8 cellular contexts compared by ENCODE assay signal in the genomic region with DNA sequence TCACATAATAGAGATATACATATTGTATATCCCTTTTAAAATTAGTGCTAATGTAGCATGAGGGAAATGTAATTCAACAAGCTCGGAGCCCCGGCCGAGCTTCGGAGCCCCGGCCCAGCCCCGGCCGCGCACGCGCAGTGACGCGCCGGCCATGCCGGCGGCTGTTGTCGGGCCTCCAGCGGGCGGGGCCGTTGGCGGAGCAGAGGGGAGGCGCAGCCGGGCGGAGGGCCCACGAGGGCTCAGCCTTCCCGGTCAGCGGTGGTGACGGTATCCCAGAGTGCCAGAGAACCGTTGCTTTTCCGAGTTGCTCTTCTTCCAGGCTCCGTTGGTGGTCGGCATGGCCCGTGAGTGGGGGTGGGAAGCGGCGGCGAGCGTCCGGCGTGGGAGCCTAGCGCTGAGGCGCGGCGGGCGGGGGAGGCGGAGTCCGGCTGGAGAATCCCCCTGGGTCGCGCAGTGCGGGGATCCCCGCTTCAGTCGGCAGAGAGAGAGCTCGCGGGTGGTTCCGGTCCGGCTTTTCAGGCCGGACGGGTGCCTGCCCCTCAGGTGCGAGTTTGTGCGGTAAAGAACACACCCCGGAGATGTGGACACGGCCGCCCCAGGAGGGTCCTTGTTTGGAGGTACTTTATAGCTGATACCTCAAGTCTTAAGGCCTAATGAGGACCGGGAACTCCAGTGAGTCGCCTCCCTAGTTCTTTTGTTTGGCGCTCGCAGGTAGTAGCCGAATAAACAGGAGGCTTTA. TPM values are rescaled to one million over a fixed set of nuclear protein-coding genes. Genes with fewer than 3 reads are reported as not detected.
A peak's percentile ranks its signal among the peaks of the same experiment; 100 is the strongest.
DNase-seq lines count a peak whose midpoint lies in the region; ATAC-seq and TF ChIP-seq lines count a peak whose summit lies in the region.
"Not testable (repeated sequence)": the region's sequence is repeated elsewhere in the genome, so short reads cannot be mapped to it uniquely, and the experiment has no call there.

A gene (plus strand): TSS at position 137 of the 739 bp plus-strand sequence. CDS start 201 bp downstream, at position 338.

- H3K9me3 ChIP-seq in cardiac muscle cell (ENCODE audit: low read depth); neural progenitor cell (ENCODE audit: low read depth): not testable (repeated sequence)

- not testable (repeated sequence) for H3K79me2 ChIP-seq in neural progenitor cell (ENCODE audit: low read depth)

- CTCF ChIA-PET in activated CD8-positive, alpha-beta memory T cell treated with anti-CD3 and anti-CD28 coated beads, Interleukin-2, amount 10 ng/mL, durations not matched to agents 7 days and 5 days (lab: Charles Lee), result not testable (repeated sequence)

- H3K4me3 Mint-ChIP-seq in activated CD8-positive, alpha-beta memory T cell treated with anti-CD3 and anti-CD28 coated beads, Interleukin-2, amount 10 ng/mL, durations not matched to agents 7 days and 5 days; neural progenitor cell: not testable (repeated sequence)

- not testable (repeated sequence) for H3K4me2 ChIP-seq in neural progenitor cell

- H3K27me3 ChIP-seq in cardiac muscle cell, neural progenitor cell: not testable (repeated sequence)

- H3K27ac Mint-ChIP-seq in activated CD8-positive, alpha-beta memory T cell treated with anti-CD3 and anti-CD28 coated beads, Interleukin-2, amount 10 ng/mL, durations not matched to agents 7 days and 5 days; neural progenitor cell: not testable (repeated sequence)

- not testable (repeated sequence) for H3K4me1 ChIP-seq in cardiac muscle cell (ENCODE audit: low read depth); neural progenitor cell

- not testable (repeated sequence) for DNase-seq in A172 (ENCODE audit: low spot score); activated CD8-positive, alpha-beta memory T cell treated with anti-CD3 and anti-CD28 coated beads, Interleukin-2, amount 10 ng/mL, durations not matched to agents 7 days and 5 days; cardiac muscle cell (ENCODE audit: low read depth in 1 of 2, low spot score in 1 of 2); neural progenitor cell (ENCODE audit: low spot score)

- not testable (repeated sequence) for H3K9ac ChIP-seq in neural progenitor cell

- not testable (repeated sequence) for H3F3A ChIP-seq in neural progenitor cell (ENCODE audit: low read depth)

- not testable (repeated sequence) for H3K36me3 Mint-ChIP-seq in activated CD8-positive, alpha-beta memory T cell treated with anti-CD3 and anti-CD28 coated beads, Interleukin-2, amount 10 ng/mL, durations not matched to agents 7 days and 5 days; neural progenitor cell

- not testable (repeated sequence) for H3K27me3 Mint-ChIP-seq in activated CD8-positive, alpha-beta memory T cell treated with anti-CD3 and anti-CD28 coated beads, Interleukin-2, amount 10 ng/mL, durations not matched to agents 7 days and 5 days; neural progenitor cell (ENCODE audit: insufficient read depth, low read depth)

- H3K9me3 Mint-ChIP-seq in activated CD8-positive, alpha-beta memory T cell treated with anti-CD3 and anti-CD28 coated beads, Interleukin-2, amount 10 ng/mL, durations not matched to agents 7 days and 5 days (ENCODE audit: low read depth); neural progenitor cell: not testable (repeated sequence)

- ATAC-seq in GM18873 (IDR thresholded peaks at IDR 0.05; ENCODE audit: low FRiP score, unreplicated experiment) (peak; percentile 79), GM21529 (IDR thresholded peaks at IDR 0.05; ENCODE audit: unreplicated experiment) (peak; percentile 88), HG02938 (IDR thresholded peaks at IDR 0.05; ENCODE audit: unreplicated experiment) (peak; percentile 83), HG03457 (IDR thresholded peaks at IDR 0.05; ENCODE audit: unreplicated experiment) (peak; percentile 85)
- peak; percentile 96 for ATAC-seq in activated CD8-positive, alpha-beta memory T cell treated with anti-CD3 and anti-CD28 coated beads, Interleukin-2, amount 10 ng/mL, durations not matched to agents 7 days and 5 days

- not testable (repeated sequence) for H3K4me1 Mint-ChIP-seq in activated CD8-positive, alpha-beta memory T cell treated with anti-CD3 and anti-CD28 coated beads, Interleukin-2, amount 10 ng/mL, durations not matched to agents 7 days and 5 days; neural progenitor cell

- TF ChIP-seq CTCF in cardiac muscle cell (IDR thresholded peaks at IDR 0.05; ENCODE audit: low read depth, low read length); neural progenitor cell (IDR thresholded peaks at IDR 0.05): not testable (repeated sequence)

- not testable (repeated sequence) for H3K4me3 ChIP-seq in cardiac muscle cell, neural progenitor cell

- H4K20me1 ChIP-seq in neural progenitor cell (ENCODE audit: low read depth), result not testable (repeated sequence)

- not testable (repeated sequence) for H2AFZ ChIP-seq in neural progenitor cell (replicated peaks)

- H3K36me3 ChIP-seq in cardiac muscle cell, neural progenitor cell: not testable (repeated sequence)

- not testable (repeated sequence) for H3K27ac ChIP-seq in cardiac muscle cell, neural progenitor cell

RNA-seq across cellular contexts. Expression of the gene that starts here (rescaled TPM):
- 8.3 and 35.3 TPM in 2 replicates for total RNA-seq in A172 (2014; rRNA removed; shearing (Covaris generic))
- 1 to 10 TPM; 6.2 to 6.7 TPM for total RNA-seq in activated CD8-positive, alpha-beta memory T cell treated with anti-CD3 and anti-CD28 coated beads, Interleukin-2, amount 10 ng/mL, durations not matched to agents 7 days and 5 days
- total RNA-seq in cardiac muscle cell, result 14.5 and 15.6 TPM in 2 replicates
- polyA plus RNA-seq in cardiac muscle cell, result 25.3 and 31.6 TPM in 2 replicates
- total RNA-seq in neural progenitor cell (ENCODE audit: low replicate concordance), result 27.8 and 62.8 TPM in 2 replicates
